ENCODE assay signal across 24 cellular contexts in genomic region chr18:79985172-79985571, GRCh38. TPM values are rescaled to one million over a fixed set of nuclear protein-coding genes. Genes with fewer than 3 reads are reported as not detected.
DNase-seq lines count a peak whose midpoint lies in the region; ATAC-seq and TF ChIP-seq lines count a peak whose summit lies in the region.
"Had no signal": no experiment of that assay in that cellular context is flagged by ENCODE, and none has a peak within 500 bp of the region (broad histone marks: within the 10 kb centered on the region; RNA-seq: fewer than 3 reads in every experiment).

No MANE protein-coding gene starts in this region.

- CTCF ChIA-PET in WTC11 (lab: Charles Lee): interaction anchor here (1.5 to 1.7 kb wide), 2 partner anchors 24 to 48 kb away, joined by 3 to 4 read pairs; partner anchors contain the start of gene RBFA

- peaks cover 29% of the 10 kb centered on the region for H3K36me3 Mint-ChIP-seq in T-helper 2 cell treated with Interferon-gamma antibody and Interleukin-4, amounts not matched to agents 5 μg/mL and 100 μg/mL, for 36 hours (ENCODE audit: low read depth)
- peaks cover 20% of the 10 kb centered on the region for H3K36me3 Mint-ChIP-seq in WTC11
- H3K36me3 Mint-ChIP-seq in naive thymus-derived CD8-positive, alpha-beta T cell: peaks cover 0 to 45% (median 0%) of the 10 kb centered on the region in 3 donors

- H3K9me3 Mint-ChIP-seq in T-helper 2 cell treated with Interferon-gamma antibody and Interleukin-4, amounts not matched to agents 5 μg/mL and 100 μg/mL, for 36 hours: no peaks in the 10 kb centered on the region
- no peaks in the 10 kb centered on the region for H3K9me3 Mint-ChIP-seq in WTC11
- H3K9me3 Mint-ChIP-seq in naive thymus-derived CD8-positive, alpha-beta T cell: no peaks in the 10 kb centered on the region
- H3K9me3 Mint-ChIP-seq: activated B cell treated with CpG ODN at 0.5 μM for 24 hours; activated CD8-positive, alpha-beta T cell treated with anti-CD3 and anti-CD28 coated beads for 36 hours had no signal

- no peaks in the 10 kb centered on the region for H3K27me3 Mint-ChIP-seq in T-helper 2 cell treated with Interferon-gamma antibody and Interleukin-4, amounts not matched to agents 5 μg/mL and 100 μg/mL, for 36 hours (ENCODE audit: low read depth)
- no peaks in the 10 kb centered on the region for H3K27me3 Mint-ChIP-seq in WTC11 (ENCODE audit: low read depth)
- H3K27me3 Mint-ChIP-seq in naive thymus-derived CD8-positive, alpha-beta T cell: no peaks in the 10 kb centered on the region
- H3K27me3 Mint-ChIP-seq: activated B cell treated with CpG ODN at 0.5 μM for 24 hours; activated CD8-positive, alpha-beta T cell treated with anti-CD3 and anti-CD28 coated beads for 36 hours had no signal

- no peak for ATAC-seq in WTC11
- no peak for ATAC-seq in naive thymus-derived CD8-positive, alpha-beta T cell
- ATAC-seq: activated CD8-positive, alpha-beta T cell treated with anti-CD3 and anti-CD28 coated beads for 36 hours had no signal

- POLR2A ChIA-PET in WTC11 (lab: Charles Lee): interaction anchor here (1.5 kb wide), 1 partner anchor 49 kb away, joined by 3 read pairs; the partner anchor contains the start of gene RBFA
- POLR2A ChIA-PET in naive thymus-derived CD8-positive, alpha-beta T cell (lab: Charles Lee): interaction anchor here (0.6 to 1.3 kb wide), 4 partner anchors 19 to 100 kb away, joined by 3 to 4 read pairs (median 4); partner anchors contain the start of gene HSBP1L1

- no peak for TF ChIP-seq CTCF in WTC11 (IDR thresholded peaks at IDR 0.05)

- H3K27ac Mint-ChIP-seq in T-helper 2 cell treated with Interferon-gamma antibody and Interleukin-4, amounts not matched to agents 5 μg/mL and 100 μg/mL, for 36 hours: no peak overlapping the region
- H3K27ac Mint-ChIP-seq in WTC11: 0 out of 2 replicates have a peak overlapping the region, but pooled peaks have one; percentile 27
- peak overlapping the region in 6 of 10 donors; percentile 1 to 70 (median 39) for H3K27ac Mint-ChIP-seq in naive thymus-derived CD8-positive, alpha-beta T cell
- H3K27ac Mint-ChIP-seq: activated B cell treated with CpG ODN at 0.5 μM for 24 hours; activated CD8-positive, alpha-beta T cell treated with anti-CD3 and anti-CD28 coated beads for 36 hours had no signal

- H3K4me1 Mint-ChIP-seq in T-helper 2 cell treated with Interferon-gamma antibody and Interleukin-4, amounts not matched to agents 5 μg/mL and 100 μg/mL, for 36 hours (ENCODE audit: low read depth): peaks cover 43% of the 10 kb centered on the region
- peaks cover 26% of the 10 kb centered on the region for H3K4me1 Mint-ChIP-seq in WTC11
- H3K4me1 Mint-ChIP-seq in naive thymus-derived CD8-positive, alpha-beta T cell: peaks cover 28 to 75% (median 69%) of the 10 kb centered on the region in 4 donors

- H3K4me3 Mint-ChIP-seq in T-helper 2 cell treated with Interferon-gamma antibody and Interleukin-4, amounts not matched to agents 5 μg/mL and 100 μg/mL, for 36 hours: peak overlapping the region; percentile 42
- H3K4me3 Mint-ChIP-seq in WTC11: no peak overlapping the region
- H3K4me3 Mint-ChIP-seq in naive thymus-derived CD8-positive, alpha-beta T cell: peak overlapping the region in 8 of 10 donors; percentile 32 to 84 (median 53)
- H3K4me3 Mint-ChIP-seq: activated B cell treated with CpG ODN at 0.5 μM for 24 hours had no signal

- no peak for DNase-seq in T-helper 2 cell treated with Interferon-gamma antibody and Interleukin-4, amounts not matched to agents 5 μg/mL and 100 μg/mL, for 36 hours (ENCODE audit: low spot score)
- DNase-seq in T-helper 2 cell: no peak
- no peak for DNase-seq in WTC11 (ENCODE audit: low spot score)
- DNase-seq in naive thymus-derived CD8-positive, alpha-beta T cell: no peak
- no peak for DNase-seq in AG08396 (ENCODE audit: low spot score)
- DNase-seq in central memory CD4-positive, alpha-beta T cell: no peak
- DNase-seq: 8988T; activated B cell treated with CpG ODN at 0.5 μM for 24 hours; activated CD8-positive, alpha-beta T cell treated with anti-CD3 and anti-CD28 coated beads for 36 hours; activated naive CD4-positive, alpha-beta T cell; activated T-cell treated with anti-CD3 and anti-CD28 coated beads for 4 hours; AML-193; aorta; caudate nucleus; COR-L47; DMS79; glutamatergic neuron; mammary epithelial cell; NCI-H1694; NCI-H2171; NCI-H526; stimulated activated CD4-positive, alpha-beta T cell treated with anti-CD3 and anti-CD28 coated beads, Interleukin-4, amount 100 ng/mL, for 1 hour; stimulated activated naive CD4-positive, alpha-beta T cell treated with Interleukin-2 at 50 U/mL for 16 hours; tibial artery had no signal

TF ChIP-seq in WTC11, 78 proteins besides CTCF, POLR2A, EP300 and RAD21:
- no peak for TF ChIP-seq MYBL2 (CRISPR knock-in tag; IDR thresholded peaks at IDR 0.05)

RNA-seq across cellular contexts. Expression of gene TXNL4A, which starts 3.2 kb away (rescaled TPM):
- total RNA-seq in WTC11 (2021): 144 to 157 TPM (median 148 TPM) in 3 replicates
- 10 to 100 TPM; 71.9 to 78.5 TPM for total RNA-seq in naive thymus-derived CD8-positive, alpha-beta T cell
- 100 to 1,000 TPM; 213 to 225 (median 217) TPM for polyA plus RNA-seq in naive thymus-derived CD8-positive, alpha-beta T cell

RNA-seq across cellular contexts. Expression of gene HSBP1L1, which starts 20.7 kb away (rescaled TPM):
- 1.4 to 1.7 TPM (median 1.6 TPM) in 3 replicates for total RNA-seq in WTC11 (2021)
- 10 to 100 TPM; 51.0 to 54.5 TPM for total RNA-seq in naive thymus-derived CD8-positive, alpha-beta T cell
- polyA plus RNA-seq in naive thymus-derived CD8-positive, alpha-beta T cell: 10 to 100 TPM; 11.2 to 24.5 (median 16.0) TPM

RNA-seq across cellular contexts. Expression of gene SLC66A2, which starts 33.7 kb away (rescaled TPM):
- total RNA-seq in WTC11 (2021): 15.1 to 20.9 TPM (median 18.6 TPM) in 3 replicates
- 10 to 100 TPM; 31.8 to 38.7 TPM for total RNA-seq in naive thymus-derived CD8-positive, alpha-beta T cell
- polyA plus RNA-seq in naive thymus-derived CD8-positive, alpha-beta T cell: 10 to 100 TPM; 14.1 to 22.0 (median 19.4) TPM

RNA-seq across cellular contexts. Expression of gene RBFA, which starts 49.1 kb away (rescaled TPM):
- 32.1 to 37.1 TPM (median 33.2 TPM) in 3 replicates for total RNA-seq in WTC11 (2021)
- 10 to 100 TPM; 28.2 to 29.8 TPM for total RNA-seq in naive thymus-derived CD8-positive, alpha-beta T cell
- polyA plus RNA-seq in naive thymus-derived CD8-positive, alpha-beta T cell: 10 to 100 TPM; 14.8 to 15.4 (median 15.1) TPM

Comparison
In these comparisons a context has a peak if more than half of its experiments do, and no peak if none do; other contexts are left out.
1. RNA of gene HSBP1L1, which starts 20.7 kb away (total RNA-seq): 51.0 to 54.5 TPM in naive thymus-derived CD8-positive, alpha-beta T cell; 1.4 to 1.7 TPM in WTC11; every median in the first group is over 10 times any median in the second.